19 cellular contexts compared by ENCODE assay signal in the genomic region with DNA sequence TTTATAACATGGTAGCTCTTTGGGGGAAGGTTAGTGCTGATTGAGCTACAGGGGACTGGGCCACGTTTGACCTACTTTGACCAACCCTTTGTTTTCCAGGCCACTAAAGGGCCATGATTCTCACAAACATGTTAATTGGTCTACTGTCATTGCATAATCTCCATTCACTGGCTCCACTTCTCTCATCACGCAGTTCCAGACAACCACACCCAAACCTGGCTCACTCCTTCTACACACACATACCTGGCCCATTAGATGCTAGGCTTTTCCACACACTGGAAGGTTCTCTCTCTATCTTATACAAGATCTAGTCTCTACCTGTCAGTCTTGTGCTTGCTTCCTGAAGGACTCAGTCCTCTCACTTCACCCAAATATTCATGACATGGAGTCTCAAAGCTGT. TPM values are rescaled to one million over a fixed set of nuclear protein-coding genes. Genes with fewer than 3 reads are reported as not detected.
DNase-seq lines count a peak whose midpoint lies in the region; ATAC-seq and TF ChIP-seq lines count a peak whose summit lies in the region.
"Had no signal": no experiment of that assay in that cellular context is flagged by ENCODE, and none has a peak within 500 bp of the region (broad histone marks: within the 10 kb centered on the region; RNA-seq: fewer than 3 reads in every experiment).

No MANE protein-coding gene starts in this region.

- H3K4me3 ChIP-seq in coronary artery = no peak overlapping the region
- no peak overlapping the region for H3K4me3 ChIP-seq in lower leg skin (ENCODE audit: low read depth, poor library complexity, severe bottlenecking)

- H3K27ac ChIP-seq in coronary artery = no peak overlapping the region

- no peaks in the 10 kb centered on the region for H3K9me3 Mint-ChIP-seq in activated naive CD8-positive, alpha-beta T cell treated with anti-CD3 and anti-CD28 coated beads, Interleukin-2, amount 50 U/mL, for 24 hours
- no peaks in the 10 kb centered on the region for H3K9me3 Mint-ChIP-seq in activated naive CD8-positive, alpha-beta T cell treated with anti-CD3 and anti-CD28 coated beads for 36 hours
- H3K9me3 Mint-ChIP-seq in activated CD8-positive, alpha-beta T cell treated with anti-CD3 and anti-CD28 coated beads for 36 hours = no peaks in the 10 kb centered on the region
- H3K9me3 Mint-ChIP-seq: CD8-positive, alpha-beta T cell; HFFc6 had no signal

- TF ChIP-seq POLR2A in lower leg skin (IDR thresholded peaks at IDR 0.05) = no peak

- no peak for TF ChIP-seq CTCF in activated CD8-positive, alpha-beta T cell treated with anti-CD3 and anti-CD28 coated beads for 36 hours (IDR thresholded peaks at IDR 0.05)
- TF ChIP-seq CTCF in coronary artery (IDR thresholded peaks at IDR 0.05) (no peak), lower leg skin (IDR thresholded peaks at IDR 0.05) (no peak)

- intact Hi-C loops in activated CD8-positive, alpha-beta T cell treated with anti-CD3 and anti-CD28 coated beads for 36 hours (cut with micrococcal nuclease) = no loop called here
- intact Hi-C loops in lower leg skin (cut with DNase I; ENCODE audit: low total_unique reads) = no loop called here

- POLR2A ChIA-PET in activated CD8-positive, alpha-beta T cell treated with anti-CD3 and anti-CD28 coated beads for 36 hours (lab: Charles Lee) = interaction anchor here (0.6 to 1.7 kb wide), 5 partner anchors 11 to 36 kb away, joined by 3 to 5 read pairs (median 3); no protein-coding TSS in a partner anchor

- H3K4me1 Mint-ChIP-seq in activated naive CD8-positive, alpha-beta T cell treated with anti-CD3 and anti-CD28 coated beads, Interleukin-2, amount 50 U/mL, for 24 hours = peaks cover 60% of the 10 kb centered on the region
- peaks cover 36% of the 10 kb centered on the region for H3K4me1 Mint-ChIP-seq in activated naive CD8-positive, alpha-beta T cell treated with anti-CD3 and anti-CD28 coated beads for 36 hours
- H3K4me1 Mint-ChIP-seq in activated CD8-positive, alpha-beta T cell treated with anti-CD3 and anti-CD28 coated beads for 36 hours (ENCODE audit: low read depth) = peaks cover 48% of the 10 kb centered on the region

- H3K27me3 Mint-ChIP-seq in activated naive CD8-positive, alpha-beta T cell treated with anti-CD3 and anti-CD28 coated beads, Interleukin-2, amount 50 U/mL, for 24 hours = peaks cover 2% of the 10 kb centered on the region
- no peaks in the 10 kb centered on the region for H3K27me3 Mint-ChIP-seq in activated naive CD8-positive, alpha-beta T cell treated with anti-CD3 and anti-CD28 coated beads for 36 hours
- no peaks in the 10 kb centered on the region for H3K27me3 Mint-ChIP-seq in activated CD8-positive, alpha-beta T cell treated with anti-CD3 and anti-CD28 coated beads for 36 hours

- ATAC-seq in activated naive CD8-positive, alpha-beta T cell treated with anti-CD3 and anti-CD28 coated beads, Interleukin-2, amount 50 U/mL, for 24 hours = no peak
- no peak for ATAC-seq in activated CD8-positive, alpha-beta T cell treated with anti-CD3 and anti-CD28 coated beads for 36 hours
- no peak for ATAC-seq in GM21737 (IDR thresholded peaks at IDR 0.05; ENCODE audit: unreplicated experiment)
- ATAC-seq: CD8-positive, alpha-beta T cell had no signal

- DNase-seq in activated naive CD8-positive, alpha-beta T cell treated with anti-CD3 and anti-CD28 coated beads, Interleukin-2, amount 50 U/mL, for 24 hours = no peak
- no peak for DNase-seq in activated naive CD8-positive, alpha-beta T cell treated with anti-CD3 and anti-CD28 coated beads for 36 hours
- DNase-seq in activated CD8-positive, alpha-beta T cell treated with anti-CD3 and anti-CD28 coated beads for 36 hours = no peak
- DNase-seq in coronary artery (ENCODE audit: low spot score) (peak; percentile 16), lower leg skin (ENCODE audit: low spot score in 2 of 2) (peak; percentile 29 to 47), NCI-H1092 treated with DMSO at 0.1 percent for 48 hours (lab: John Stamatoyannopoulos, UW) (no peak), AG08396 (ENCODE audit: low spot score) (no peak)
- DNase-seq: ACHN; BE2C; CD8-positive, alpha-beta T cell; DMS79 treated with DMSO at 0.1 percent for 48 hours; GOT3; HFFc6; KBM-7; NCI-H1105 treated with DMSO at 0.1 percent for 48 hours; NCI-H187; NCI-H446; SIG-M5 had no signal

- CTCF ChIA-PET in activated CD8-positive, alpha-beta T cell treated with anti-CD3 and anti-CD28 coated beads for 36 hours (lab: Charles Lee) = interaction anchor here (0.7 to 1.2 kb wide), 5 partner anchors 9 to 56 kb away, joined by 3 to 6 read pairs (median 3); no protein-coding TSS in a partner anchor

- H3K36me3 Mint-ChIP-seq in activated naive CD8-positive, alpha-beta T cell treated with anti-CD3 and anti-CD28 coated beads, Interleukin-2, amount 50 U/mL, for 24 hours (ENCODE audit: low read depth) = no peaks in the 10 kb centered on the region
- no peaks in the 10 kb centered on the region for H3K36me3 Mint-ChIP-seq in activated naive CD8-positive, alpha-beta T cell treated with anti-CD3 and anti-CD28 coated beads for 36 hours
- no peaks in the 10 kb centered on the region for H3K36me3 Mint-ChIP-seq in activated CD8-positive, alpha-beta T cell treated with anti-CD3 and anti-CD28 coated beads for 36 hours (ENCODE audit: low read depth)
- H3K36me3 Mint-ChIP-seq: CD8-positive, alpha-beta T cell had no signal

- peak overlapping the region; percentile 24 for H3K27ac Mint-ChIP-seq in activated naive CD8-positive, alpha-beta T cell treated with anti-CD3 and anti-CD28 coated beads, Interleukin-2, amount 50 U/mL, for 24 hours
- no peak overlapping the region for H3K27ac Mint-ChIP-seq in activated naive CD8-positive, alpha-beta T cell treated with anti-CD3 and anti-CD28 coated beads for 36 hours
- peak overlapping the region; percentile 91 for H3K27ac Mint-ChIP-seq in activated CD8-positive, alpha-beta T cell treated with anti-CD3 and anti-CD28 coated beads for 36 hours
- H3K27ac Mint-ChIP-seq: CD8-positive, alpha-beta T cell; HFFc6 had no signal

- H3K4me3 Mint-ChIP-seq in activated naive CD8-positive, alpha-beta T cell treated with anti-CD3 and anti-CD28 coated beads, Interleukin-2, amount 50 U/mL, for 24 hours = no peak overlapping the region
- no peak overlapping the region for H3K4me3 Mint-ChIP-seq in activated naive CD8-positive, alpha-beta T cell treated with anti-CD3 and anti-CD28 coated beads for 36 hours
- H3K4me3 Mint-ChIP-seq in activated CD8-positive, alpha-beta T cell treated with anti-CD3 and anti-CD28 coated beads for 36 hours = no peak overlapping the region
- H3K4me3 Mint-ChIP-seq: CD8-positive, alpha-beta T cell; HFFc6 had no signal

- whole genome bisulfite sequencing in lower leg skin, 2 donors = 32 to 38% methylated on average over 2 of the region's 2 CpGs

RNA-seq across cellular contexts. Expression of a gene that starts 15.9 kb away (rescaled TPM):
- under 1 TPM; 0.16 to 0.38 TPM for total RNA-seq in activated naive CD8-positive, alpha-beta T cell treated with anti-CD3 and anti-CD28 coated beads for 36 hours
- total RNA-seq in activated CD8-positive, alpha-beta T cell treated with anti-CD3 and anti-CD28 coated beads for 36 hours = under 1 TPM; 0.11 to 0.22 TPM
- total RNA-seq in lower leg skin = 100 to 1,000 TPM in 2 of 4 donors, 10 to 100 TPM in 2; 72.5 to 121 (median 105) TPM
- total RNA-seq: CD8-positive, alpha-beta T cell; HFFc6 had no signal

RNA-seq across cellular contexts. Expression of a gene that starts 30.0 kb away (rescaled TPM):
- total RNA-seq in activated naive CD8-positive, alpha-beta T cell treated with anti-CD3 and anti-CD28 coated beads for 36 hours = not detected
- total RNA-seq in activated CD8-positive, alpha-beta T cell treated with anti-CD3 and anti-CD28 coated beads for 36 hours = not detected
- under 1 TPM in 1 of 4 donors, not detected in 3; 0.20 TPM for total RNA-seq in lower leg skin
- total RNA-seq: CD8-positive, alpha-beta T cell; HFFc6 had no signal

RNA-seq across cellular contexts. Expression of a gene that starts 51.3 kb away (rescaled TPM):
- not detected for total RNA-seq in activated naive CD8-positive, alpha-beta T cell treated with anti-CD3 and anti-CD28 coated beads for 36 hours
- total RNA-seq in activated CD8-positive, alpha-beta T cell treated with anti-CD3 and anti-CD28 coated beads for 36 hours = not detected
- total RNA-seq in lower leg skin = not detected
- total RNA-seq: CD8-positive, alpha-beta T cell; HFFc6 had no signal

Comparison
In these comparisons a context has a peak if more than half of its experiments do, and no peak if none do; other contexts are left out.
1. DNase-seq: peak in coronary artery (single experiment) and lower leg skin (2 of 2); none in activated naive CD8-positive, alpha-beta T cell treated with anti-CD3 and anti-CD28 coated beads, Interleukin-2, amount 50 U/mL, for 24 hours (single experiment), activated naive CD8-positive, alpha-beta T cell treated with anti-CD3 and anti-CD28 coated beads for 36 hours (single experiment), activated CD8-positive, alpha-beta T cell treated with anti-CD3 and anti-CD28 coated beads for 36 hours (single experiment), NCI-H1092 treated with DMSO at 0.1 percent for 48 hours (single experiment) and AG08396 (single experiment).
2. RNA of a gene that starts 15.9 kb away (total RNA-seq): 72.5 to 121 TPM in lower leg skin; 0.16 to 0.38 TPM in activated naive CD8-positive, alpha-beta T cell treated with anti-CD3 and anti-CD28 coated beads for 36 hours and 0.11 to 0.22 TPM in activated CD8-positive, alpha-beta T cell treated with anti-CD3 and anti-CD28 coated beads for 36 hours; every median in the first group is over 10 times any median in the second.